In the genomic region with DNA sequence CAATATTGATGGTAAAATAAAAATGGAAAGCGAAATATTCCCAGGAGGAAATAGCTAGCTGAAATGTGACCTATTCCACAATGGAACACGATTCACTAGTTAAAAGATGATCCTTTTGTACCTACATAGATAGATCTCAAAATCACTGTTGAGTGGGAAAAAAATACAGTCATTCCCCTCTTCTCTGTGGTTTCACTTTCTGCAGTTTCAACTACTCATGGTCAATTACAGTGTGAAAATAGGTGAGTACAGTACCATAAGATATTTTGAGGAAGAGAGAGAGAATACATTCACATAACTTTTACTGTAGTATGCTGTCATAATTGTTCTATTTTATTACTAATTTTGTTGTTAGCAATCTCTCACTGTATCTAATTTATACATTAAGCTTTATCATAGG, we compare ENCODE assay signal across 28 cellular contexts. TPM values are rescaled to one million over a fixed set of nuclear protein-coding genes. Genes with fewer than 3 reads are reported as not detected.
A peak's percentile ranks its signal among the peaks of the same experiment; 100 is the strongest.
DNase-seq lines count a peak whose midpoint lies in the region; ATAC-seq and TF ChIP-seq lines count a peak whose summit lies in the region.
"Had no signal": no experiment of that assay in that cellular context is flagged by ENCODE, and none has a peak within 500 bp of the region (broad histone marks: within the 10 kb centered on the region; RNA-seq: fewer than 3 reads in every experiment).

No MANE protein-coding gene starts in this region.

- CTCF ChIA-PET in SK-N-SH (lab: Yijun Ruan, JAX) = interaction anchor here (0.9 to 4.5 kb wide), 3 partner anchors 9 to 169 kb away, joined by 3 to 42 read pairs (median 4); no protein-coding TSS in a partner anchor

- WGBS in SK-N-SH (ENCODE audit: low lambda C conversion rate) = 56% methylated on average over 2 of the region's 2 CpGs

- no peak overlapping the region for H3K4me3 ChIP-seq in SK-N-SH (ENCODE audit: low read depth in 2 of 2, low read length in 1 of 2)
- H3K4me3 ChIP-seq: heart left ventricle, pancreas had no signal

- peak; percentile 79 for ATAC-seq in stimulated activated naive CD8-positive, alpha-beta T cell treated with anti-CD3 and anti-CD28 coated beads, Interleukin-15, amount 100 ng/mL, for 72 hours
- no peak for ATAC-seq in stimulated activated naive CD8-positive, alpha-beta T cell treated with anti-CD3 and anti-CD28 coated beads, Interleukin-15, Interleukin-2, amounts not matched to agents 100 U/mL and 50 U/mL, for 24 hours
- ATAC-seq in HG02623 (IDR thresholded peaks at IDR 0.05; ENCODE audit: unreplicated experiment) (peak; percentile 58), HG03565 (IDR thresholded peaks at IDR 0.05; ENCODE audit: unreplicated experiment) (peak; percentile 74)
- peak; percentile 69 to 80 for ATAC-seq in stimulated activated naive B cell treated with anti-CD40 and anti-IgM and Interleukin-4, amounts not matched to agents 10 μg/mL and 1 μg/mL and 100 μg/mL, for 72 hours (replicated peaks)
- ATAC-seq: heart left ventricle, pancreas, Right ventricle myocardium inferior had no signal

- H3K27ac ChIP-seq in SK-N-SH (ENCODE audit: low read depth in 2 of 2, low read length in 1 of 2) = no peak overlapping the region
- H3K27ac ChIP-seq: epithelial cell of prostate, heart left ventricle, pancreas, WERI-Rb-1 had no signal

- no peak overlapping the region for H3K4me3 Mint-ChIP-seq in stimulated activated naive CD8-positive, alpha-beta T cell treated with anti-CD3 and anti-CD28 coated beads, Interleukin-15, amount 100 ng/mL, for 72 hours
- H3K4me3 Mint-ChIP-seq in stimulated activated naive B cell treated with anti-CD40 and anti-IgM and Interleukin-4, amounts not matched to agents 10 μg/mL and 1 μg/mL and 100 μg/mL, for 72 hours = no peak overlapping the region
- H3K4me3 Mint-ChIP-seq: H9; nephron progenitor cell; T-helper 2 cell treated with Interferon-gamma antibody and Interleukin-4, amounts not matched to agents 5 μg/mL and 100 μg/mL, for 36 hours had no signal

- no peak for TF ChIP-seq RAD21 in SK-N-SH (IDR thresholded peaks at IDR 0.05; ENCODE audit: low read length)

- H3K27me3 ChIP-seq in SK-N-SH (ENCODE audit: insufficient read depth) = peaks cover 7% of the 10 kb centered on the region; the same call in 1 of the 2 replicates

- no peaks in the 10 kb centered on the region for H3K9me3 ChIP-seq in SK-N-SH
- H3K9me3 ChIP-seq: heart left ventricle, pancreas had no signal

- H3K27me3 Mint-ChIP-seq in stimulated activated naive CD8-positive, alpha-beta T cell treated with anti-CD3 and anti-CD28 coated beads, Interleukin-15, amount 100 ng/mL, for 72 hours = peaks cover 32% of the 10 kb centered on the region
- peaks cover 35 to 36% of the 10 kb centered on the region in 2 donors for H3K27me3 Mint-ChIP-seq in stimulated activated naive B cell treated with anti-CD40 and anti-IgM and Interleukin-4, amounts not matched to agents 10 μg/mL and 1 μg/mL and 100 μg/mL, for 72 hours

- no peak overlapping the region for H3K27ac Mint-ChIP-seq in stimulated activated naive CD8-positive, alpha-beta T cell treated with anti-CD3 and anti-CD28 coated beads, Interleukin-15, amount 100 ng/mL, for 72 hours
- H3K27ac Mint-ChIP-seq in stimulated activated naive B cell treated with anti-CD40 and anti-IgM and Interleukin-4, amounts not matched to agents 10 μg/mL and 1 μg/mL and 100 μg/mL, for 72 hours = no peak overlapping the region
- H3K27ac Mint-ChIP-seq: H9; nephron progenitor cell; T-helper 2 cell treated with Interferon-gamma antibody and Interleukin-4, amounts not matched to agents 5 μg/mL and 100 μg/mL, for 36 hours had no signal

- POLR2A ChIA-PET in SK-N-SH (lab: Yijun Ruan, JAX) = no interaction called here

- H4K20me1 ChIP-seq in SK-N-SH (ENCODE audit: insufficient read depth) = no peaks in the 10 kb centered on the region

- no peak overlapping the region for H3K4me2 ChIP-seq in SK-N-SH

- no peak for TF ChIP-seq CTCF in SK-N-SH (IDR thresholded peaks at IDR 0.05)

- peaks cover 5 to 8% of the 10 kb centered on the region in 2 experiments; a peak in 2 of 4 replicates for H3K4me1 ChIP-seq in SK-N-SH (ENCODE audit: control insufficient read depth in 1 of 2, insufficient read depth in 2 of 2, low read depth in 1 of 2, low read length in 1 of 2)
- H3K4me1 ChIP-seq: heart left ventricle, pancreas had no signal

- no peaks in the 10 kb centered on the region for H3F3A ChIP-seq in SK-N-SH (replicated peaks; ENCODE audit: insufficient read depth)

- no peaks in the 10 kb centered on the region for H3K9me3 Mint-ChIP-seq in stimulated activated naive CD8-positive, alpha-beta T cell treated with anti-CD3 and anti-CD28 coated beads, Interleukin-15, amount 100 ng/mL, for 72 hours
- H3K9me3 Mint-ChIP-seq in stimulated activated naive B cell treated with anti-CD40 and anti-IgM and Interleukin-4, amounts not matched to agents 10 μg/mL and 1 μg/mL and 100 μg/mL, for 72 hours = no peaks in the 10 kb centered on the region
- H3K9me3 Mint-ChIP-seq: H9; nephron progenitor cell; T-helper 2 cell treated with Interferon-gamma antibody and Interleukin-4, amounts not matched to agents 5 μg/mL and 100 μg/mL, for 36 hours had no signal

- H3K36me3 Mint-ChIP-seq in stimulated activated naive B cell treated with anti-CD40 and anti-IgM and Interleukin-4, amounts not matched to agents 10 μg/mL and 1 μg/mL and 100 μg/mL, for 72 hours = no peaks in the 10 kb centered on the region

- no peak for TF ChIP-seq EP300 in SK-N-SH (IDR thresholded peaks at IDR 0.05; ENCODE audit: borderline replicate concordance in 1 of 2, low read depth in 1 of 2, low read length in 1 of 2)

- DNase-seq in stimulated activated naive CD8-positive, alpha-beta T cell treated with anti-CD3 and anti-CD28 coated beads, Interleukin-15, amount 100 ng/mL, for 72 hours = no peak
- DNase-seq in stimulated activated naive CD8-positive, alpha-beta T cell treated with anti-CD3 and anti-CD28 coated beads, Interleukin-15, Interleukin-2, amounts not matched to agents 100 U/mL and 50 U/mL, for 24 hours = no peak
- no peak for DNase-seq in stimulated activated naive B cell treated with anti-CD40 and anti-IgM and Interleukin-4, amounts not matched to agents 10 μg/mL and 1 μg/mL and 100 μg/mL, for 72 hours
- DNase-seq in iPS-NIHi7 (ENCODE audit: extremely low spot score) (no peak), SK-N-SH (no peak), COLO829 (ENCODE audit: low spot score) (no peak)
- DNase-seq: ACHN; activated CD4-positive, alpha-beta T cell treated with anti-CD3 and anti-CD28 coated beads, Interleukin-2, amount 50 U/mL, for 4 hours; activated CD8-positive, alpha-beta memory T cell treated with anti-CD3 and anti-CD28 coated beads, Interleukin-2, amount 50 U/mL, for 48 hours; activated effector memory CD4-positive, alpha-beta T cell treated with Interleukin-2 at 50 U/mL for 16 hours; COR-L47; DMS79 treated with DMSO at 0.1 percent for 48 hours; effector CD4-positive, alpha-beta T cell; H9; heart left ventricle; NCI-H1048; NCI-H2029 treated with DMSO at 0.1 percent for 48 hours; NCI-H2227 treated with DMSO at 0.1 percent for 48 hours; NCI-H774; nephron progenitor cell; pancreas; stimulated activated naive CD4-positive, alpha-beta T cell; WERI-Rb-1 had no signal

- no peaks in the 10 kb centered on the region for H3K9me2 ChIP-seq in SK-N-SH

- H3K79me2 ChIP-seq in SK-N-SH (ENCODE audit: insufficient read depth) = no peaks in the 10 kb centered on the region

- H3K4me1 Mint-ChIP-seq in stimulated activated naive CD8-positive, alpha-beta T cell treated with anti-CD3 and anti-CD28 coated beads, Interleukin-15, amount 100 ng/mL, for 72 hours = no peaks in the 10 kb centered on the region
- peaks cover 0 to 4% of the 10 kb centered on the region in 2 donors for H3K4me1 Mint-ChIP-seq in stimulated activated naive B cell treated with anti-CD40 and anti-IgM and Interleukin-4, amounts not matched to agents 10 μg/mL and 1 μg/mL and 100 μg/mL, for 72 hours

- no peak overlapping the region for H3K9ac ChIP-seq in SK-N-SH

- H2AFZ ChIP-seq in SK-N-SH (ENCODE audit: low read depth) = no peak overlapping the region

- no peaks in the 10 kb centered on the region for H3K36me3 ChIP-seq in SK-N-SH (replicated peaks in 1 of 2; ENCODE audit: control insufficient read depth in 1 of 2, insufficient read depth in 2 of 2, low read length in 1 of 2)
- H3K36me3 ChIP-seq: heart left ventricle, pancreas, WERI-Rb-1 had no signal

TF ChIP-seq in SK-N-SH, 30 proteins besides CTCF, POLR2A, EP300 and RAD21 (continues in another document):
- TF ChIP-seq, protein P1, sequence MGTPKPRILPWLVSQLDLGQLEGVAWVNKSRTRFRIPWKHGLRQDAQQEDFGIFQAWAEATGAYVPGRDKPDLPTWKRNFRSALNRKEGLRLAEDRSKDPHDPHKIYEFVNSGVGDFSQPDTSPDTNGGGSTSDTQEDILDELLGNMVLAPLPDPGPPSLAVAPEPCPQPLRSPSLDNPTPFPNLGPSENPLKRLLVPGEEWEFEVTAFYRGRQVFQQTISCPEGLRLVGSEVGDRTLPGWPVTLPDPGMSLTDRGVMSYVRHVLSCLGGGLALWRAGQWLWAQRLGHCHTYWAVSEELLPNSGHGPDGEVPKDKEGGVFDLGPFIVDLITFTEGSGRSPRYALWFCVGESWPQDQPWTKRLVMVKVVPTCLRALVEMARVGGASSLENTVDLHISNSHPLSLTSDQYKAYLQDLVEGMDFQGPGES (IDR thresholded peaks at IDR 0.05; ENCODE audit: low read depth, low read length) = no peak
- TF ChIP-seq FOSL2 (IDR thresholded peaks at IDR 0.05; ENCODE audit: borderline replicate concordance, low read depth) = no peak
- TF ChIP-seq TAF1 (IDR thresholded peaks at IDR 0.05; ENCODE audit: borderline replicate concordance, low read depth, low read length) = no peak
- no peak for TF ChIP-seq RFX5 (IDR thresholded peaks at IDR 0.05; ENCODE audit: low read length)
- no peak for TF ChIP-seq RCOR1 (IDR thresholded peaks at IDR 0.05; ENCODE audit: low read length)
- no peak for TF ChIP-seq ELF1 (IDR thresholded peaks at IDR 0.05)
- TF ChIP-seq, protein P2, sequence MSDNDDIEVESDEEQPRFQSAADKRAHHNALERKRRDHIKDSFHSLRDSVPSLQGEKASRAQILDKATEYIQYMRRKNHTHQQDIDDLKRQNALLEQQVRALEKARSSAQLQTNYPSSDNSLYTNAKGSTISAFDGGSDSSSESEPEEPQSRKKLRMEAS (IDR thresholded peaks at IDR 0.05; ENCODE audit: low read depth) = no peak
- TF ChIP-seq, protein P3, sequence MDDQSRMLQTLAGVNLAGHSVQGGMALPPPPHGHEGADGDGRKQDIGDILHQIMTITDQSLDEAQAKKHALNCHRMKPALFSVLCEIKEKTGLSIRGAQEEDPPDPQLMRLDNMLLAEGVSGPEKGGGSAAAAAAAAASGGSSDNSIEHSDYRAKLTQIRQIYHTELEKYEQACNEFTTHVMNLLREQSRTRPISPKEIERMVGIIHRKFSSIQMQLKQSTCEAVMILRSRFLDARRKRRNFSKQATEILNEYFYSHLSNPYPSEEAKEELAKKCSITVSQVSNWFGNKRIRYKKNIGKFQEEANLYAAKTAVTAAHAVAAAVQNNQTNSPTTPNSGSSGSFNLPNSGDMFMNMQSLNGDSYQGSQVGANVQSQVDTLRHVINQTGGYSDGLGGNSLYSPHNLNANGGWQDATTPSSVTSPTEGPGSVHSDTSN (IDR thresholded peaks at IDR 0.05) = no peak
- TF ChIP-seq SIN3A (IDR thresholded peaks at IDR 0.05; ENCODE audit: borderline replicate concordance, low read depth, low read length) = no peak

RNA-seq across cellular contexts. Expression of a gene that starts 56.0 kb away (rescaled TPM):
- 21.0 and 26.7 TPM in 2 replicates for polyA plus RNA-seq in SK-N-SH (2012; rRNA removed)
- 17.1 and 23.2 TPM in 2 replicates for polyA plus RNA-seq in SK-N-SH (2012; cell fraction: cytosol; rRNA removed)
- polyA plus RNA-seq in SK-N-SH (2012; cell fraction: nucleus; rRNA removed) = 37.4 and 37.6 TPM in 2 replicates
